Comparison of ENCODE assay signal across 24 cellular contexts in the genomic region with DNA sequence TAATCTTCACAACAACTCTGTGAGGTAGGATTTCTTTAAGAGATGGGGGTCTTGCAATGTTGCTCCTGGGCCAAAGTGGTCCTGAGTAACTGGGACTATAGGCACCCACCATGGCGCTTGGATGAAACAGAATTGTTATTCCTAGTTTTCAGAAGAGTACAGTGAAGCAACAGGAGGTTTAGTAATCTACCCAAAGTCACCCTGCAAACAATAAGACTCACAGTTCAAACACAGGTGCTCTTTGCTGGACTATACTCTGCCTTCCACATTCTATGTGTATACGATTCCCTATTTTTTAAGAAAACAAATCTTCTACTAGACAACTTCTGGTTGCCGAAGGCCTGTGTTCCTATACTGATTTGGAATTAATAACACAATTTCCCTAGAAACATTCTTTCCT. TPM values are rescaled to one million over a fixed set of nuclear protein-coding genes. Genes with fewer than 3 reads are reported as not detected.
"Had no signal": no experiment of that assay in that cellular context is flagged by ENCODE, and none has a peak within 500 bp of the region (broad histone marks: within the 10 kb centered on the region; RNA-seq: fewer than 3 reads in every experiment).

No MANE protein-coding gene starts in this region.

- H3K9me3 ChIP-seq: esophagus squamous epithelium, gastrocnemius medialis, heart right ventricle, left lung, lower lobe of right lung, mucosa of descending colon had no signal

- H3K4me1 ChIP-seq: gastrocnemius medialis, left lung, lower lobe of right lung had no signal

- H3K36me3 ChIP-seq: esophagus squamous epithelium, gastrocnemius medialis, heart right ventricle, left lung, lower lobe of right lung had no signal

- DNase-seq: dermis blood vessel endothelial cell; dorsolateral prefrontal cortex; effector CD4-positive, alpha-beta T cell; effector memory CD4-positive, alpha-beta T cell; esophagus squamous epithelium; foreskin fibroblast; foreskin melanocyte; gastrocnemius medialis; glutamatergic neuron; head of caudate nucleus; heart right ventricle; hippocampal formation; left cardiac atrium; left lung; left ventricle myocardium superior; lower lobe of right lung; mesenchymal stem cell; mucosa of descending colon; naive B cell had no signal

- ATAC-seq: gastrocnemius medialis, heart right ventricle, left cardiac atrium, left lung, left ventricle myocardium superior, lower lobe of right lung, mucosa of descending colon had no signal

- H3K4me3 ChIP-seq: coronary artery, dorsolateral prefrontal cortex, esophagus squamous epithelium, gastrocnemius medialis, heart right ventricle, left lung, lower lobe of right lung, mucosa of descending colon had no signal

- H3K27ac ChIP-seq: coronary artery, dorsolateral prefrontal cortex, esophagus squamous epithelium, gastrocnemius medialis, heart right ventricle, left lung, lower lobe of right lung had no signal

- FAIRE-seq: endothelial cell of umbilical vein, islet of Langerhans, keratinocyte had no signal

RNA-seq across cellular contexts. Expression of a gene that starts 8.1 kb away (rescaled TPM):
- total RNA-seq: myocyte had no signal
- polyA plus RNA-seq: keratinocyte had no signal
